ENCODE assay signal across 11 cellular contexts in the genomic region with DNA sequence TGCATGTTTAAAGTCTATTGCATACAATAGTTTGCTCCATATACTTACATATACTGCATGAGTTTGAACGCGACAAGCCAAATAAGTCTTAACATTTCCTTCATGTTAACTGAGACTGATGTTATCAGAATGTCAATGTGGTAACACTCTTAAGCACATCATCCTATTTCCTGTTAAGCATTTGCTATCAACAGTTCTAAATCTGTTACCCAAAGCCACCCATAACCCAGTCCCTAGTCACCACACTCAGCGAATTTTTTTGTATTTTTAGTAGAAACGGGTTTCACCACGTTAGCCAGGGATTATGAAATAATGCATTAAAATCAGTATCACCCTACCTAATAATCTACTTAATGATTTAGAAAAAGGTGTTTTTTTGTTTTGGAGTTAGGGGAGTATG. TPM values are rescaled to one million over a fixed set of nuclear protein-coding genes. Genes with fewer than 3 reads are reported as not detected.
DNase-seq lines count a peak whose midpoint lies in the region; ATAC-seq lines count a peak whose summit lies in the region.
"Had no signal": no experiment of that assay in that cellular context is flagged by ENCODE, and none has a peak within 500 bp of the region (broad histone marks: within the 10 kb centered on the region; RNA-seq: fewer than 3 reads in every experiment).

No MANE protein-coding gene starts in this region.

- H3K27ac Mint-ChIP-seq in activated naive CD4-positive, alpha-beta T cell treated with anti-CD3 and anti-CD28 coated beads for 36 hours: peak overlapping the region; percentile 85
- peak overlapping the region; percentile 87 to 96 for H3K27ac Mint-ChIP-seq in T-cell
- H3K27ac Mint-ChIP-seq in central memory CD8-positive, alpha-beta T cell (ENCODE audit: low read depth): peak overlapping the region; percentile 95
- H3K27ac Mint-ChIP-seq in stimulated activated naive CD8-positive, alpha-beta T cell treated with anti-CD3 and anti-CD28 coated beads, Interleukin-15, Interleukin-2, amounts not matched to agents 100 ng/mL and 50 ng/mL, for 24 hours: peak overlapping the region; percentile 84

- no peak for DNase-seq in activated naive CD4-positive, alpha-beta T cell treated with anti-CD3 and anti-CD28 coated beads for 36 hours
- no peak for DNase-seq in activated naive CD4-positive, alpha-beta T cell treated with Interleukin-2 at 50 U/mL for 16 hours
- peak in 2 of 34 experiments; percentile 10 to 31 for DNase-seq in T-cell
- DNase-seq in central memory CD8-positive, alpha-beta T cell (ENCODE audit: low spot score in 2 of 2): no peak
- DNase-seq in DMS79 treated with DMSO at 0.1 percent for 48 hours (lab: John Stamatoyannopoulos, UW): no peak
- DNase-seq in NCI-H2196 treated with DMSO at 0.1 percent for 48 hours (lab: John Stamatoyannopoulos, UW; ENCODE audit: unreplicated experiment): no peak
- DNase-seq: DMS 273 treated with DMSO at 0.1 percent for 48 hours, NCI-H2081 had no signal

- H3K27me3 Mint-ChIP-seq in activated naive CD4-positive, alpha-beta T cell treated with anti-CD3 and anti-CD28 coated beads for 36 hours (ENCODE audit: low read depth): no peaks in the 10 kb centered on the region
- no peaks in the 10 kb centered on the region for H3K27me3 Mint-ChIP-seq in T-cell
- no peaks in the 10 kb centered on the region for H3K27me3 Mint-ChIP-seq in central memory CD8-positive, alpha-beta T cell
- H3K27me3 Mint-ChIP-seq in stimulated activated naive CD8-positive, alpha-beta T cell treated with anti-CD3 and anti-CD28 coated beads, Interleukin-15, Interleukin-2, amounts not matched to agents 100 ng/mL and 50 ng/mL, for 24 hours: no peaks in the 10 kb centered on the region

- H3K4me1 Mint-ChIP-seq in activated naive CD4-positive, alpha-beta T cell treated with anti-CD3 and anti-CD28 coated beads for 36 hours (ENCODE audit: low read depth): peaks cover 79% of the 10 kb centered on the region
- peaks cover 69 to 84% (median 83%) of the 10 kb centered on the region in 3 donors for H3K4me1 Mint-ChIP-seq in T-cell
- peaks cover 58% of the 10 kb centered on the region for H3K4me1 Mint-ChIP-seq in central memory CD8-positive, alpha-beta T cell
- H3K4me1 Mint-ChIP-seq in stimulated activated naive CD8-positive, alpha-beta T cell treated with anti-CD3 and anti-CD28 coated beads, Interleukin-15, Interleukin-2, amounts not matched to agents 100 ng/mL and 50 ng/mL, for 24 hours (ENCODE audit: low read depth): peaks cover 83% of the 10 kb centered on the region

- POLR2A ChIA-PET in T-cell (lab: Charles Lee): interaction anchor here (0.6 to 3.0 kb wide), 6 partner anchors 12 to 38 kb away, joined by 3 to 19 read pairs (median 6); no protein-coding TSS in a partner anchor

- ATAC-seq in T-cell (replicated peaks in 1 of 4) (peak; percentile 87 to 97 (median 94)), GM21717 (IDR thresholded peaks at IDR 0.05; ENCODE audit: unreplicated experiment) (no peak)
- ATAC-seq in central memory CD8-positive, alpha-beta T cell (replicated peaks; ENCODE audit: extremely low read depth, poor library complexity, severe bottlenecking): peak; percentile 87

- peaks cover 78% of the 10 kb centered on the region for H3K36me3 Mint-ChIP-seq in activated naive CD4-positive, alpha-beta T cell treated with anti-CD3 and anti-CD28 coated beads for 36 hours (ENCODE audit: low read depth)
- H3K36me3 Mint-ChIP-seq in T-cell: peaks cover 65% of the 10 kb centered on the region
- H3K36me3 Mint-ChIP-seq in central memory CD8-positive, alpha-beta T cell (ENCODE audit: insufficient read depth): peaks cover 92% of the 10 kb centered on the region
- peaks cover 85% of the 10 kb centered on the region for H3K36me3 Mint-ChIP-seq in stimulated activated naive CD8-positive, alpha-beta T cell treated with anti-CD3 and anti-CD28 coated beads, Interleukin-15, Interleukin-2, amounts not matched to agents 100 ng/mL and 50 ng/mL, for 24 hours (ENCODE audit: low read depth)

- no peak overlapping the region for H3K4me3 Mint-ChIP-seq in activated naive CD4-positive, alpha-beta T cell treated with anti-CD3 and anti-CD28 coated beads for 36 hours
- H3K4me3 Mint-ChIP-seq in T-cell: peak overlapping the region; percentile 57 to 75 (median 66)
- peak overlapping the region; percentile 76 for H3K4me3 Mint-ChIP-seq in central memory CD8-positive, alpha-beta T cell
- H3K4me3 Mint-ChIP-seq in stimulated activated naive CD8-positive, alpha-beta T cell treated with anti-CD3 and anti-CD28 coated beads, Interleukin-15, Interleukin-2, amounts not matched to agents 100 ng/mL and 50 ng/mL, for 24 hours: peak overlapping the region; percentile 40

- intact Hi-C loops in activated naive CD4-positive, alpha-beta T cell treated with anti-CD3 and anti-CD28 coated beads for 36 hours (cut with micrococcal nuclease): no loop called here

- CTCF ChIA-PET in activated naive CD4-positive, alpha-beta T cell treated with anti-CD3 and anti-CD28 coated beads for 36 hours (lab: Charles Lee): interaction anchor here (1.0 kb wide), 1 partner anchor 10 kb away, joined by 4 read pairs; no protein-coding TSS in a partner anchor
- CTCF ChIA-PET in T-cell (lab: Charles Lee): interaction anchor here in 1 of 2 donors (0.7 to 1.5 kb wide), 3 partner anchors 10 to 40 kb away, joined by 4 to 6 read pairs (median 4); no protein-coding TSS in a partner anchor

- H3K9me3 Mint-ChIP-seq in activated naive CD4-positive, alpha-beta T cell treated with anti-CD3 and anti-CD28 coated beads for 36 hours: no peaks in the 10 kb centered on the region
- H3K9me3 Mint-ChIP-seq in T-cell: no peaks in the 10 kb centered on the region
- H3K9me3 Mint-ChIP-seq in central memory CD8-positive, alpha-beta T cell: no peaks in the 10 kb centered on the region
- no peaks in the 10 kb centered on the region for H3K9me3 Mint-ChIP-seq in stimulated activated naive CD8-positive, alpha-beta T cell treated with anti-CD3 and anti-CD28 coated beads, Interleukin-15, Interleukin-2, amounts not matched to agents 100 ng/mL and 50 ng/mL, for 24 hours

RNA-seq across cellular contexts. Expression of a gene that starts 39.4 kb away (rescaled TPM):
- 1,000 to 10,000 TPM; 1,252 to 1,377 TPM for total RNA-seq in activated naive CD4-positive, alpha-beta T cell treated with anti-CD3 and anti-CD28 coated beads for 36 hours
- 100 to 1,000 TPM; 417 to 530 (median 441) TPM for total RNA-seq in T-cell

RNA-seq across cellular contexts. Expression of a gene that starts 50.1 kb away (rescaled TPM):
- not detected for total RNA-seq in activated naive CD4-positive, alpha-beta T cell treated with anti-CD3 and anti-CD28 coated beads for 36 hours
- total RNA-seq in T-cell: under 1 TPM in 2 of 5 donors, not detected in 3; 0.16 to 0.76 TPM
- total RNA-seq: LHCN-M2 had no signal
